17 cellular contexts compared by ENCODE assay signal in the genomic region with DNA sequence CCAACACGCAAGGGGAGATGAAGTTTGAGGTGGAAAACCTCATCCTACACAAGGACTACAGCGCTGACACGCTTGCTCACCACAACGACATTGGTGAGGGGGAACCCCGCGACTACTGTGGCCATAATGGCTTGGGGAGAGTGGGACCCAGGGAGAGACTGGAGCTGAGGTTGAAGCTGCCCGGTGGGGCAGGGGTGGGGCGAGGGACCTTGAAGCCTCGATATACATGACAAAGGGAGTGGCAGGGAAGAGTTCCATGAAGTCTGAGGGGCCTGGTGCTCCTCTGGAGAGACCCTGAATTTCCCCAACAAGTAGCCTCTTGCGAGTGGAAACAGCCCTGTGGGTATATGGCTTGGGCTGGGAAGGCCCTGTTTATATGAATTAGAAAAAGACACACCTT. TPM values are rescaled to one million over a fixed set of nuclear protein-coding genes. Genes with fewer than 3 reads are reported as not detected.
A peak's percentile ranks its signal among the peaks of the same experiment; 100 is the strongest.
DNase-seq lines count a peak whose midpoint lies in the region; FAIRE-seq and TF ChIP-seq lines count a peak whose summit lies in the region.
"Had no signal": no experiment of that assay in that cellular context is flagged by ENCODE, and none has a peak within 500 bp of the region (broad histone marks: within the 10 kb centered on the region; RNA-seq: fewer than 3 reads in every experiment).

No MANE protein-coding gene starts in this region.

- TF ChIP-seq CTCF in brain microvascular endothelial cell (IDR thresholded peaks at IDR 0.05; ENCODE audit: low read depth, low read length, missing control alignments) = no peak
- TF ChIP-seq CTCF in kidney (IDR thresholded peaks at IDR 0.05; ENCODE audit: borderline replicate concordance, extremely low read depth, insufficient read depth) = no peak
- TF ChIP-seq CTCF in spleen (IDR thresholded peaks at IDR 0.05 in 8 of 11, conservative IDR thresholded peaks at IDR 0.05 in 3 of 11) = no peak

- DNase-seq in brain microvascular endothelial cell (no peak), kidney (peak; percentile 59), spleen (no peak), NCI-H526 treated with DMSO at 0.1 percent for 48 hours (lab: John Stamatoyannopoulos, UW) (no peak), occipital lobe (lab: John Stamatoyannopoulos, UW) (no peak)
- no peak for DNase-seq in effector memory CD4-positive, alpha-beta T cell
- DNase-seq: activated CD8-positive, alpha-beta memory T cell treated with anti-CD3 and anti-CD28 coated beads, Interleukin-2, amount 50 U/mL, for 48 hours; Caco-2; Karpas-422; NCI-H1105 treated with DMSO at 0.1 percent for 48 hours; NCI-H2107; SHP77; stimulated activated naive B cell treated with anti-CD40 and anti-IgM and Interleukin-4, amounts not matched to agents 10 μg/mL and 1 μg/mL and 100 μg/mL, for 72 hours; transverse colon had no signal

- H3K9me3 ChIP-seq in HUES64 (ENCODE audit: insufficient read depth, low read depth, low read length) (no peaks in the 10 kb centered on the region), kidney (ENCODE audit: control insufficient read depth in 1 of 2, low read length in 2 of 2) (no peaks in the 10 kb centered on the region), spleen (peaks cover 0 to 10% (median 2%) of the 10 kb centered on the region in 8 donors)
- no peaks in the 10 kb centered on the region for H3K9me3 ChIP-seq in effector memory CD4-positive, alpha-beta T cell (ENCODE audit: control insufficient read depth, low read length)
- H3K9me3 ChIP-seq: Caco-2, transverse colon had no signal

- in situ Hi-C loops in brain microvascular endothelial cell (cut with HindIII; ENCODE audit: low pct_ligation_motif_present, low sequenced_read_pairs) = no loop called here

- H3K4me3 ChIP-seq in HUES64 (ENCODE audit: low read length) (0 out of 2 replicates have a peak overlapping the region, but pooled peaks have one; percentile 0), brain microvascular endothelial cell (ENCODE audit: low read depth, low read length) (peak overlapping the region; percentile 26), kidney (ENCODE audit: low read length in 2 of 2) (peak overlapping the region in 1 of 2 donors; percentile 64), spleen (peak overlapping the region in 6 of 8 donors; percentile 9 to 67 (median 12))
- H3K4me3 ChIP-seq in effector memory CD4-positive, alpha-beta T cell (ENCODE audit: insufficient read depth, low read depth, low read length, poor library complexity, severe bottlenecking) = no peak overlapping the region
- H3K4me3 ChIP-seq: transverse colon had no signal

- H3K9ac ChIP-seq in HUES64 (ENCODE audit: low read depth, low read length) = no peak overlapping the region
- peak overlapping the region in 1 of 2 donors; percentile 48 for H3K9ac ChIP-seq in kidney (ENCODE audit: low read length in 2 of 2)

- H3K27ac ChIP-seq in HUES64 (ENCODE audit: low read depth, low read length) (no peak overlapping the region), brain microvascular endothelial cell (no peak overlapping the region), kidney (ENCODE audit: low read depth in 2 of 2, low read length in 2 of 2) (no peak overlapping the region), spleen (peak overlapping the region in 4 of 8 donors; percentile 73 to 88 (median 78))
- H3K27ac ChIP-seq in effector memory CD4-positive, alpha-beta T cell (ENCODE audit: insufficient read depth, low read length, poor library complexity, severe bottlenecking) = no peak overlapping the region
- H3K27ac ChIP-seq: transverse colon had no signal

- H3K27me3 ChIP-seq in HUES64 (ENCODE audit: insufficient read depth, low read length) = peaks cover 28% of the 10 kb centered on the region
- no peaks in the 10 kb centered on the region for H3K27me3 ChIP-seq in brain microvascular endothelial cell (replicated peaks)
- H3K27me3 ChIP-seq in spleen (replicated peaks in 1 of 7) = peaks cover 0 to 37% (median 8%) of the 10 kb centered on the region in 7 donors
- H3K27me3 ChIP-seq in effector memory CD4-positive, alpha-beta T cell (replicated peaks; ENCODE audit: control insufficient read depth, insufficient read depth, low read length, poor library complexity, severe bottlenecking) = peaks cover 14% of the 10 kb centered on the region

- no peak for FAIRE-seq in kidney (lab: Jason Lieb, UNC)
- FAIRE-seq: G401.6 had no signal

- TF ChIP-seq POLR2A in spleen (IDR thresholded peaks at IDR 0.05) = no peak

- H3K4me1 ChIP-seq in HUES64 (ENCODE audit: insufficient read depth, low read length) = peaks cover 29% of the 10 kb centered on the region
- H3K4me1 ChIP-seq in kidney (ENCODE audit: control insufficient read depth in 1 of 2, insufficient read depth in 1 of 2, low read depth in 1 of 2, low read length in 2 of 2) = peaks cover 8 to 20% of the 10 kb centered on the region in 2 donors
- peaks cover 3 to 82% (median 39%) of the 10 kb centered on the region in 6 donors for H3K4me1 ChIP-seq in spleen
- peaks cover 12% of the 10 kb centered on the region for H3K4me1 ChIP-seq in effector memory CD4-positive, alpha-beta T cell (ENCODE audit: control insufficient read depth, insufficient read depth, low read length, poor library complexity, severe bottlenecking)

- intact Hi-C loops in kidney (cut with DNase I) (no loop called here), spleen (cut with DNase I; ENCODE audit: low total_unique reads) (no loop called here)

- H3K36me3 ChIP-seq in HUES64 (ENCODE audit: insufficient read depth, low read length) (peaks cover 26% of the 10 kb centered on the region), brain microvascular endothelial cell (replicated peaks) (peaks cover 44% of the 10 kb centered on the region), kidney (ENCODE audit: control insufficient read depth in 1 of 2, insufficient read depth in 2 of 2, low read length in 2 of 2) (no peaks in the 10 kb centered on the region), spleen (peaks cover 0 to 27% (median 0%) of the 10 kb centered on the region in 6 donors)
- no peaks in the 10 kb centered on the region for H3K36me3 ChIP-seq in effector memory CD4-positive, alpha-beta T cell (ENCODE audit: control insufficient read depth, insufficient read depth, low read length)
- H3K36me3 ChIP-seq: transverse colon had no signal

- 55% methylated on average over 10 of the region's 10 CpGs for WGBS in HUES64
- 70 to 88% (median 81%) methylated on average over 10 of the region's 10 CpGs for WGBS in spleen, 5 donors

RNA-seq across cellular contexts. Expression of a gene that starts 3.1 kb away (rescaled TPM):
- polyA plus RNA-seq in HUES64 (2013, experiment 1 of 2) = 12.1 TPM
- polyA plus RNA-seq in HUES64 (2013, experiment 2 of 2) = 16.0 TPM
- total RNA-seq in kidney = 40.8 TPM
- polyA plus RNA-seq in kidney (ENCODE audit: insufficient read depth, low read depth, low replicate concordance) = 82.5 TPM
- 10 to 100 TPM; 19.1 to 95.0 (median 40.7) TPM for total RNA-seq in spleen
- 10 to 100 TPM in 2 of 3 donors, 1 to 10 TPM in 1; 9.6 to 18.3 (median 16.8) TPM for polyA plus RNA-seq in spleen
- total RNA-seq in occipital lobe = 0.94 TPM
- total RNA-seq: B cell had no signal

RNA-seq across cellular contexts. Expression of a gene that starts 39.7 kb away (rescaled TPM):
- polyA plus RNA-seq in HUES64 (2013, experiment 1 of 2) = 19.8 TPM
- polyA plus RNA-seq in HUES64 (2013, experiment 2 of 2) = 21.2 TPM
- total RNA-seq in kidney (29.1 TPM), spleen (10 to 100 TPM; 32.7 to 55.2 (median 45.8) TPM), occipital lobe (64.1 TPM)
- polyA plus RNA-seq in kidney (ENCODE audit: insufficient read depth, low read depth, low replicate concordance) (21.0 TPM), spleen (10 to 100 TPM; 10.4 to 18.0 (median 17.1) TPM)

Comparison
In these comparisons a context has a peak if more than half of its experiments do, and no peak if none do; other contexts are left out.
1. RNA of a gene that starts 3.1 kb away (total RNA-seq): 40.8 TPM in kidney (single experiment) and 19.1 to 95.0 TPM in spleen; 0.94 TPM in occipital lobe (single experiment); every median in the first group is over 10 times any median in the second.